In genomic region chr7:2529161-2530075, GRCh38 we compare ENCODE assay signal across 8 cellular contexts. TPM values are rescaled to one million over a fixed set of nuclear protein-coding genes. Genes with fewer than 3 reads are reported as not detected.
DNase-seq lines count a peak whose midpoint lies in the region; ATAC-seq lines count a peak whose summit lies in the region.

No MANE protein-coding gene starts in this region.

- ATAC-seq in HG02759 (IDR thresholded peaks at IDR 0.05; ENCODE audit: unreplicated experiment): peak; percentile 65

- DNase-seq in Daoy (ENCODE audit: low read depth): peak; percentile 89
- DNase-seq in SJSA1 (ENCODE audit: low read depth in 1 of 2, low spot score in 2 of 2): peak in 1 of 2 experiments; percentile 47
- DNase-seq in anterior cingulate cortex (lab: John Stamatoyannopoulos, UW): peak in 33 of 58 donors; percentile 18 to 61 (median 40)
- peak; percentile 71 for DNase-seq in kidney tubule cell (ENCODE audit: low spot score)
- DNase-seq in substantia nigra (lab: John Stamatoyannopoulos, UW): peak in 36 of 49 donors; percentile 27 to 80 (median 52)
- no peak for DNase-seq in inferior parietal cortex (ENCODE audit: extremely low spot score)
- no peak for DNase-seq in NCI-H748 treated with DMSO at 0.1 percent for 48 hours (lab: John Stamatoyannopoulos, UW)

- no peaks in the 10 kb centered on the region for H3K9me3 ChIP-seq in SJSA1 (replicated peaks)

- H3K36me3 ChIP-seq in SJSA1: no peaks in the 10 kb centered on the region

- H3K27me3 ChIP-seq in SJSA1 (replicated peaks): no peaks in the 10 kb centered on the region

- H3K27ac ChIP-seq in SJSA1: 0 out of 2 replicates have a peak overlapping the region, but pooled peaks have one; percentile 12
- H3K27ac ChIP-seq in substantia nigra (ENCODE audit: low read depth, low read length, poor library complexity, severe bottlenecking): peak overlapping the region; percentile 71

- H3K4me3 ChIP-seq in SJSA1: no peak overlapping the region

- peaks cover 38% of the 10 kb centered on the region for H3K4me1 ChIP-seq in SJSA1 (replicated peaks)

RNA-seq across cellular contexts. Expression of gene LFNG, which starts 9.8 kb away (rescaled TPM):
- total RNA-seq in Daoy (2014; rRNA removed; shearing (Covaris generic)): 16.1 and 24.2 TPM in 2 replicates
- total RNA-seq in SJSA1 (2014; rRNA removed; shearing (Covaris generic)): 0.97 and 2.4 TPM in 2 replicates

RNA-seq across cellular contexts. Expression of gene BRAT1, which starts 25.9 kb away (rescaled TPM):
- total RNA-seq in Daoy (2014; rRNA removed; shearing (Covaris generic)): 42.6 and 59.9 TPM in 2 replicates
- 33.3 and 49.2 TPM in 2 replicates for total RNA-seq in SJSA1 (2014; rRNA removed; shearing (Covaris generic))

RNA-seq across cellular contexts. Expression of gene IQCE, which starts 29.4 kb away (rescaled TPM):
- total RNA-seq in Daoy (2014; rRNA removed; shearing (Covaris generic)): 7.6 and 11.3 TPM in 2 replicates
- total RNA-seq in SJSA1 (2014; rRNA removed; shearing (Covaris generic)): 10.9 and 16.1 TPM in 2 replicates

RNA-seq across cellular contexts. Expression of gene GRIFIN, which starts 53.2 kb away (rescaled TPM):
- total RNA-seq in Daoy (2014; rRNA removed; shearing (Covaris generic)): not detected in 2 replicates
- not detected in 2 replicates for total RNA-seq in SJSA1 (2014; rRNA removed; shearing (Covaris generic))

Comparison
In these comparisons a context has a peak if more than half of its experiments do, and no peak if none do; other contexts are left out.
1. DNase-seq: peak in Daoy (single experiment), anterior cingulate cortex (33 of 58), kidney tubule cell (single experiment) and substantia nigra (36 of 49); none in inferior parietal cortex (single experiment) and NCI-H748 treated with DMSO at 0.1 percent for 48 hours (single experiment).